1 cellular context compared by ENCODE assay signal in the genomic region with DNA sequence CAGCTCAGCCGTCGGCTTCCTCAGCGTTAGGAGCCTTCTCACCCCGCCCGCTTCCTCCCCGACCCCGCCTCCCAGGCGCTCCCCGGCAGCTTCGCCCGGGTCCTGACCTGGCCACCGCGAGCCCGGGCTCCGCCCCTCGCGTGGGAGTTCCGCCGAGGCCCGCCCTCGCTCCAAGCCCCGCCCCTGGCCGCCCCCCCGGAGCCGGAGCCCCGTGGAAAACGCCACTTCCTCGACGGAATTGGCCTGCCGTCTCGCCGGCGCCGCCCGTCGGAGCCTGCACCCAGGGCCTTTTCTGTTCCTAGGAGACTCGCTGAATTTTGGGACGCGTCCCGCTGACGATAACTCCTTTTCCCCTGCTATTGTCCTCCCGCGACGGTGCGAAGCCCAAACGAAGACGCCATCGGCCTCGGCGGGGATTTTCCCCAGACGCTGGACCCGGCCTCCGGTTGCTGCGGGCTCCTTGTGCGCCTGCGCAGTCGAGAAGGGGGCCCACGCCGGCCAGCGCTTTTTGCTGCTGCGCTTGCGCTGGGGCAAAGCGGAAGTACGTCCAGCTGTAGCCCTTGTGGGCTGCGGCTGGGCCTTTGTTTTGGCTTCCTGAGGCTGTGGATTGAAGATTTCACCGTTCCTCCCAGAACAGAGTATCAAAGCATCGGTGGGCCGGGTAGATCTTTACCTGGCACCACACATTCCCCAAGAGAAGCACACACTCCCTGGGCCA.
TF ChIP-seq lines count a peak whose summit lies in the region.

No MANE protein-coding gene starts in this region.

TF ChIP-seq in endothelial cell of umbilical vein, 7 proteins besides CTCF, POLR2A, EP300 and RAD21:
- TF ChIP-seq, protein P1, sequence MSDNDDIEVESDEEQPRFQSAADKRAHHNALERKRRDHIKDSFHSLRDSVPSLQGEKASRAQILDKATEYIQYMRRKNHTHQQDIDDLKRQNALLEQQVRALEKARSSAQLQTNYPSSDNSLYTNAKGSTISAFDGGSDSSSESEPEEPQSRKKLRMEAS (IDR thresholded peaks at IDR 0.05; ENCODE audit: insufficient read depth, insufficient read length): peak; percentile 25
- TF ChIP-seq POLR2AphosphoS5 (IDR thresholded peaks at IDR 0.05; ENCODE audit: insufficient read depth, low read depth, low read length): peak; percentile 90
- TF ChIP-seq FOS (IDR thresholded peaks at IDR 0.05; ENCODE audit: borderline replicate concordance, insufficient read depth, low read length): no peak
- TF ChIP-seq EZH2 (IDR thresholded peaks at IDR 0.05; ENCODE audit: borderline replicate concordance, low read depth, low read length, severe bottlenecking): no peak
